Comparison of ENCODE assay signal across 25 cellular contexts in genomic region chr14:44775248-44775647, GRCh38.
"Had no signal": no experiment of that assay in that cellular context is flagged by ENCODE, and none has a peak within 500 bp of the region (broad histone marks: within the 10 kb centered on the region; RNA-seq: fewer than 3 reads in every experiment).

No MANE protein-coding gene starts in this region.

- ATAC-seq: stimulated activated effector memory CD8-positive, alpha-beta T cell treated with anti-CD3 and anti-CD28 coated beads, Interleukin-12 subunit alpha, Interleukin-12 subunit beta, amount 100 ng/mL, for 72 hours; stimulated activated memory B cell treated with anti-CD40 and anti-IgM and Interleukin-4, amounts not matched to agents 10 μg/mL and 1 μg/mL and 100 μg/mL, for 72 hours; stimulated activated naive B cell treated with anti-CD40 and anti-IgM and Interleukin-4, amounts not matched to agents 10 μg/mL and 1 μg/mL and 100 μg/mL, for 72 hours; stimulated activated naive CD8-positive, alpha-beta T cell treated with anti-CD3 and anti-CD28 coated beads, Interleukin-15, amount 100 ng/mL, for 72 hours; stimulated activated naive CD8-positive, alpha-beta T cell treated with anti-CD3 and anti-CD28 coated beads, Interleukin-15, Interleukin-2, amounts not matched to agents 100 U/mL and 50 U/mL, for 24 hours; upper lobe of right lung had no signal

- H3K27me3 ChIP-seq: stomach, thyroid gland, tibial artery, tibial nerve, transverse colon, upper lobe of left lung, upper lobe of right lung, uterus, vagina had no signal

- H3K36me3 ChIP-seq: stomach, thoracic aorta, thyroid gland, tibial artery, tibial nerve, transverse colon, upper lobe of left lung, upper lobe of right lung, uterus, vagina had no signal

- H3K9me3 ChIP-seq: stomach, thoracic aorta, thyroid gland, tibial artery, tibial nerve, transverse colon, upper lobe of left lung, upper lobe of right lung, uterus, vagina had no signal

- DNase-seq: stimulated activated CD4-positive, alpha-beta T cell treated with anti-CD3 and anti-CD28 coated beads, Interleukin-2, amount 100 ng/mL, for 24 hours; stimulated activated CD4-positive, alpha-beta T cell treated with anti-CD3 and anti-CD28 coated beads, Interleukin-2, amount 100 ng/mL, for 48 hours; stimulated activated CD4-positive, alpha-beta T cell treated with anti-CD3 and anti-CD28 coated beads, Interleukin-4, amount 100 ng/mL, for 1 hour; stimulated activated CD4-positive, alpha-beta T cell treated with anti-CD3 and anti-CD28 coated beads, Interleukin-4, amount 100 ng/mL, for 24 hours; stimulated activated CD4-positive, alpha-beta T cell treated with anti-CD3 and anti-CD28 coated beads, Interleukin-4, amount 100 ng/mL, for 4 hours; stimulated activated CD8-positive, alpha-beta memory T cell treated with anti-CD3 and anti-CD28 coated beads, Interleukin-4, amount 100 ng/mL, for 48 hours; stimulated activated naive B cell treated with anti-CD40 and anti-IgM and Interleukin-4, amounts not matched to agents 10 μg/mL and 1 μg/mL and 100 μg/mL, for 72 hours; stimulated activated naive CD4-positive, alpha-beta T cell; stimulated activated naive CD4-positive, alpha-beta T cell treated with Interleukin-2 at 50 U/mL for 16 hours; stimulated activated naive CD8-positive, alpha-beta T cell treated with anti-CD3 and anti-CD28 coated beads, Interleukin-15, amount 100 ng/mL, for 72 hours; stimulated activated naive CD8-positive, alpha-beta T cell treated with anti-CD3 and anti-CD28 coated beads, Interleukin-15, Interleukin-2, amounts not matched to agents 100 U/mL and 50 U/mL, for 24 hours; stomach; substantia nigra; thyroid gland; tibial artery; transverse colon; trophoblast cell; upper lobe of left lung; upper lobe of right lung; uterus had no signal

- H3K27ac ChIP-seq: stomach, thoracic aorta, thyroid gland, tibial artery, tibial nerve, transverse colon, upper lobe of left lung, upper lobe of right lung, uterus, vagina had no signal

- H3K4me3 ChIP-seq: stomach, thoracic aorta, thyroid gland, tibial artery, tibial nerve, transverse colon, upper lobe of left lung, upper lobe of right lung, uterus, vagina had no signal

- H3K4me1 ChIP-seq: thyroid gland, tibial artery, tibial nerve, transverse colon, upper lobe of left lung, upper lobe of right lung, uterus, vagina had no signal
